Comparison of ENCODE assay signal across 1 cellular context in the genomic region with DNA sequence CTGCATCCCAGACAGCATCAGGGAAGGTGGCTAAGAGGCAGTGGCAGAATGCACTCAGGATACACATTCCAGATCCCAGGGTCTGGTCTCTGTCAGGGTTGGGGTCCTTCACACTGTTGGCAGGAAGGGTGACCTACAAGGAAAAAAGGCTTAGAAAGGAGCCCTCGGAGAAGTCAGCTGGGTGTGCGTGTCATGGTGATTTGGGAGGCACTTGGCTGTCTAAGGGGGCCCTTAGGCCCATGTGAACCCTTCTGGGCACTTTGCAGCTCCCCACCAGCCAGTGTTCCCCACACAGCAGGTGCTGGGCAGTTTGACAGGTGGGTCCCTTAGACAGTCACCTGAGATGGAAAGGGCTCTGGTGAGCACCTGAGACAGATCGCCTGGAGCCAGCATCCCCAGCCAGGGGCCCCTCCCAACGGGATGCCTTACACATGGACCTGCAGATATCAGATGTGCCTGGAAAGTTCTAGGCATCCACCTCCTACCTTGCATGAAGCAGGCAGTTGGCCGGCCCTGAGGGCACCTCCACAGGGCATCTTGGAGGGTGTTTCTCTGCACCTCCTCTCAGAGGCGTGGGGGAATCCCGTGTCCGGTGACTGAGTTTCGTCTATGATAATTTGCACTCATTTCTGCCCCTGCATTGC.
TF ChIP-seq lines count a peak whose summit lies in the region.

No MANE protein-coding gene starts in this region.

TF ChIP-seq in IMR-90, 13 proteins besides CTCF, POLR2A, EP300 and RAD21:
- no peak for TF ChIP-seq RFX5 (IDR thresholded peaks at IDR 0.05; ENCODE audit: low read depth, low read length)
- TF ChIP-seq, protein P1, sequence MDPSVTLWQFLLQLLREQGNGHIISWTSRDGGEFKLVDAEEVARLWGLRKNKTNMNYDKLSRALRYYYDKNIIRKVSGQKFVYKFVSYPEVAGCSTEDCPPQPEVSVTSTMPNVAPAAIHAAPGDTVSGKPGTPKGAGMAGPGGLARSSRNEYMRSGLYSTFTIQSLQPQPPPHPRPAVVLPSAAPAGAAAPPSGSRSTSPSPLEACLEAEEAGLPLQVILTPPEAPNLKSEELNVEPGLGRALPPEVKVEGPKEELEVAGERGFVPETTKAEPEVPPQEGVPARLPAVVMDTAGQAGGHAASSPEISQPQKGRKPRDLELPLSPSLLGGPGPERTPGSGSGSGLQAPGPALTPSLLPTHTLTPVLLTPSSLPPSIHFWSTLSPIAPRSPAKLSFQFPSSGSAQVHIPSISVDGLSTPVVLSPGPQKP (IDR thresholded peaks at IDR 0.05; ENCODE audit: borderline replicate concordance, low read depth, low read length) = no peak
- no peak for TF ChIP-seq MXI1 (IDR thresholded peaks at IDR 0.05; ENCODE audit: borderline replicate concordance, low read depth, low read length)
- TF ChIP-seq USF2 (IDR thresholded peaks at IDR 0.05; ENCODE audit: low read depth, low read length) = no peak
- no peak for TF ChIP-seq MAFK (IDR thresholded peaks at IDR 0.05; ENCODE audit: low read depth, low read length)
- TF ChIP-seq CHD1 (IDR thresholded peaks at IDR 0.05; ENCODE audit: low read depth, low read length) = no peak
- TF ChIP-seq SMC3 (IDR thresholded peaks at IDR 0.05; ENCODE audit: low read depth, low read length) = no peak
- no peak for TF ChIP-seq FOS (IDR thresholded peaks at IDR 0.05; ENCODE audit: low read depth, low read length)
- no peak for TF ChIP-seq MAZ (IDR thresholded peaks at IDR 0.05; ENCODE audit: borderline replicate concordance, low read depth, low read length)
- TF ChIP-seq BHLHE40 (IDR thresholded peaks at IDR 0.05; ENCODE audit: low read depth, low read length) = no peak
- no peak for TF ChIP-seq CEBPB (IDR thresholded peaks at IDR 0.05; ENCODE audit: low read depth, low read length)
